Comparison of ENCODE assay signal across 1 cellular context in the genomic region with DNA sequence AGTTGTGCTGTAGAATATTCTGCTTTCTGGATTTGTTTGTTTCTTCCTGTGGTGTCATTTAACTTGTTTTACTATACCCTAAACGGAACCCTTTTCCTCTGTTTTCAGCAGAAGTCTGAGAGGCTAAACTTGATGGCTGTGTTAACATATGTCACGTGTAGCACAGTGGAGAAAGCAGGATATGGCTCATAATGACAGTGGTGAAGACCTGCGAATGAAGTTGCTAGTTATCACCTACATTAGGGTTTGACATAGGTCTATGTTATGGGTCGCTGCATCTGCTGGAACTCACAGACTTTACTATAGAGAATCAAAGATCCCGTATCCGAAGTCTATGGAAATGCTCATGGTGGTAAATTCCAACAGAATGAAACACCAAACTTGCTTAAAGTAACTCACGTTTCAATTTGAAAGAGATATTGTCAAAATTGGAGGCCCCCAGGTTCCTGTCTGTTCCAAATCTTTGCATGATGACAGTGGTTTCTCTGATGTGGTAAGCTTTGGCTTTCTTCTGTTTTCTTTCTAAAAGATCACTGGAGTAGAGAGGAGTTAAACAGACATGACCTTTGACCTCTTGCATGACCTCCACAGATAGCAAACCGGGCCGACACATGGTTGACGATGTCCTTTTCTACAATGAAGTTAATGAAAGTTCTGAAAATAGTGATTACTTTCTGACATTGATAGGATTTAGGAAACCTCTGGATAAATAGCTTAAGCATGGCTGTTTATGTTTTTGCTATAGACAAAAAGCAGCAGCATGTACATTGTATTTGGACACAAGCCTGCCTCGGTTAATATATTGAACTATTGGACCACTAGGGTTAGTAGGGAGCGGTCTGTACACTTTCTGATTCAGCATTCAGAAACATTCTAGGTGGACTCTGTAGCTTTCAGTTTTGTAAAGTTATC.
TF ChIP-seq lines count a peak whose summit lies in the region.

No MANE protein-coding gene starts in this region.

TF ChIP-seq in GM12878, 131 proteins besides CTCF, POLR2A, EP300 and RAD21 (continues in another document):
- TF ChIP-seq, protein P1, sequence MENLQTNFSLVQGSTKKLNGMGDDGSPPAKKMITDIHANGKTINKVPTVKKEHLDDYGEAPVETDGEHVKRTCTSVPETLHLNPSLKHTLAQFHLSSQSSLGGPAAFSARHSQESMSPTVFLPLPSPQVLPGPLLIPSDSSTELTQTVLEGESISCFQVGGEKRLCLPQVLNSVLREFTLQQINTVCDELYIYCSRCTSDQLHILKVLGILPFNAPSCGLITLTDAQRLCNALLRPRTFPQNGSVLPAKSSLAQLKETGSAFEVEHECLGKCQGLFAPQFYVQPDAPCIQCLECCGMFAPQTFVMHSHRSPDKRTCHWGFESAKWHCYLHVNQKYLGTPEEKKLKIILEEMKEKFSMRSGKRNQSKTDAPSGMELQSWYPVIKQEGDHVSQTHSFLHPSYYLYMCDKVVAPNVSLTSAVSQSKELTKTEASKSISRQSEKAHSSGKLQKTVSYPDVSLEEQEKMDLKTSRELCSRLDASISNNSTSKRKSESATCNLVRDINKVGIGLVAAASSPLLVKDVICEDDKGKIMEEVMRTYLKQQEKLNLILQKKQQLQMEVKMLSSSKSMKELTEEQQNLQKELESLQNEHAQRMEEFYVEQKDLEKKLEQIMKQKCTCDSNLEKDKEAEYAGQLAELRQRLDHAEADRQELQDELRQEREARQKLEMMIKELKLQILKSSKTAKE (IDR thresholded peaks at IDR 0.05; ENCODE audit: low read depth, poor library complexity, severe bottlenecking), result no peak
- TF ChIP-seq EED (IDR thresholded peaks at IDR 0.05; ENCODE audit: low read depth), result no peak
- TF ChIP-seq CREM (IDR thresholded peaks at IDR 0.05; ENCODE audit: low read depth), result no peak
- no peak for TF ChIP-seq HDAC2 (IDR thresholded peaks at IDR 0.05)
- peak; percentile 52 for TF ChIP-seq NR2C1 (IDR thresholded peaks at IDR 0.05)
- no peak for TF ChIP-seq ZNF24 (IDR thresholded peaks at IDR 0.05)
- peak; percentile 66 for TF ChIP-seq RUNX3 (IDR thresholded peaks at IDR 0.05; ENCODE audit: low read length)
- TF ChIP-seq MYC (IDR thresholded peaks at IDR 0.05; ENCODE audit: insufficient read depth, insufficient read length, insufficient replicate concordance, low read length, severe bottlenecking), result no peak
- no peak for TF ChIP-seq SIX5 (IDR thresholded peaks at IDR 0.05; ENCODE audit: low read depth, low read length, severe bottlenecking)
- TF ChIP-seq CBX3 (IDR thresholded peaks at IDR 0.05; ENCODE audit: borderline replicate concordance, low read depth), result no peak
- no peak for TF ChIP-seq POLR2AphosphoS2 (IDR thresholded peaks at IDR 0.05; ENCODE audit: low read depth, low read length)
- TF ChIP-seq TBL1XR1 (IDR thresholded peaks at IDR 0.05; ENCODE audit: low read depth, low read length), result no peak
- TF ChIP-seq PAX5 (IDR thresholded peaks at IDR 0.05; ENCODE audit: borderline replicate concordance, low read depth, low read length), result no peak
- TF ChIP-seq, protein P2, sequence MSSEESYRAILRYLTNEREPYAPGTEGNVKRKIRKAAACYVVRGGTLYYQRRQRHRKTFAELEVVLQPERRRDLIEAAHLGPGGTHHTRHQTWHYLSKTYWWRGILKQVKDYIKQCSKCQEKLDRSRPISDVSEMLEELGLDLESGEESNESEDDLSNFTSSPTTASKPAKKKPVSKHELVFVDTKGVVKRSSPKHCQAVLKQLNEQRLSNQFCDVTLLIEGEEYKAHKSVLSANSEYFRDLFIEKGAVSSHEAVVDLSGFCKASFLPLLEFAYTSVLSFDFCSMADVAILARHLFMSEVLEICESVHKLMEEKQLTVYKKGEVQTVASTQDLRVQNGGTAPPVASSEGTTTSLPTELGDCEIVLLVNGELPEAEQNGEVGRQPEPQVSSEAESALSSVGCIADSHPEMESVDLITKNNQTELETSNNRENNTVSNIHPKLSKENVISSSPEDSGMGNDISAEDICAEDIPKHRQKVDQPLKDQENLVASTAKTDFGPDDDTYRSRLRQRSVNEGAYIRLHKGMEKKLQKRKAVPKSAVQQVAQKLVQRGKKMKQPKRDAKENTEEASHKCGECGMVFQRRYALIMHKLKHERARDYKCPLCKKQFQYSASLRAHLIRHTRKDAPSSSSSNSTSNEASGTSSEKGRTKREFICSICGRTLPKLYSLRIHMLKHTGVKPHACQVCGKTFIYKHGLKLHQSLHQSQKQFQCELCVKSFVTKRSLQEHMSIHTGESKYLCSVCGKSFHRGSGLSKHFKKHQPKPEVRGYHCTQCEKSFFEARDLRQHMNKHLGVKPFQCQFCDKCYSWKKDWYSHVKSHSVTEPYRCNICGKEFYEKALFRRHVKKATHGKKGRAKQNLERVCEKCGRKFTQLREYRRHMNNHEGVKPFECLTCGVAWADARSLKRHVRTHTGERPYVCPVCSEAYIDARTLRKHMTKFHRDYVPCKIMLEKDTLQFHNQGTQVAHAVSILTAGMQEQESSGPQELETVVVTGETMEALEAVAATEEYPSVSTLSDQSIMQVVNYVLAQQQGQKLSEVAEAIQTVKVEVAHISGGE (CRISPR knock-in tag; IDR thresholded peaks at IDR 0.05), result no peak
- TF ChIP-seq, protein P3, sequence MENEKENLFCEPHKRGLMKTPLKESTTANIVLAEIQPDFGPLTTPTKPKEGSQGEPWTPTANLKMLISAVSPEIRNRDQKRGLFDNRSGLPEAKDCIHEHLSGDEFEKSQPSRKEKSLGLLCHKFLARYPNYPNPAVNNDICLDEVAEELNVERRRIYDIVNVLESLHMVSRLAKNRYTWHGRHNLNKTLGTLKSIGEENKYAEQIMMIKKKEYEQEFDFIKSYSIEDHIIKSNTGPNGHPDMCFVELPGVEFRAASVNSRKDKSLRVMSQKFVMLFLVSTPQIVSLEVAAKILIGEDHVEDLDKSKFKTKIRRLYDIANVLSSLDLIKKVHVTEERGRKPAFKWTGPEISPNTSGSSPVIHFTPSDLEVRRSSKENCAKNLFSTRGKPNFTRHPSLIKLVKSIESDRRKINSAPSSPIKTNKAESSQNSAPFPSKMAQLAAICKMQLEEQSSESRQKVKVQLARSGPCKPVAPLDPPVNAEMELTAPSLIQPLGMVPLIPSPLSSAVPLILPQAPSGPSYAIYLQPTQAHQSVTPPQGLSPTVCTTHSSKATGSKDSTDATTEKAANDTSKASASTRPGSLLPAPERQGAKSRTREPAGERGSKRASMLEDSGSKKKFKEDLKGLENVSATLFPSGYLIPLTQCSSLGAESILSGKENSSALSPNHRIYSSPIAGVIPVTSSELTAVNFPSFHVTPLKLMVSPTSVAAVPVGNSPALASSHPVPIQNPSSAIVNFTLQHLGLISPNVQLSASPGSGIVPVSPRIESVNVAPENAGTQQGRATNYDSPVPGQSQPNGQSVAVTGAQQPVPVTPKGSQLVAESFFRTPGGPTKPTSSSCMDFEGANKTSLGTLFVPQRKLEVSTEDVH (IDR thresholded peaks at IDR 0.05; ENCODE audit: low read depth, partially characterized antibody), result no peak
- TF ChIP-seq NFIC (IDR thresholded peaks at IDR 0.05; ENCODE audit: low read depth, low read length), result no peak
- TF ChIP-seq HDGF (IDR thresholded peaks at IDR 0.05), result no peak
- no peak for TF ChIP-seq MTA3 (IDR thresholded peaks at IDR 0.05; ENCODE audit: borderline replicate concordance, low read length)
- no peak for TF ChIP-seq SMARCA5 (IDR thresholded peaks at IDR 0.05)
- TF ChIP-seq, protein P4, sequence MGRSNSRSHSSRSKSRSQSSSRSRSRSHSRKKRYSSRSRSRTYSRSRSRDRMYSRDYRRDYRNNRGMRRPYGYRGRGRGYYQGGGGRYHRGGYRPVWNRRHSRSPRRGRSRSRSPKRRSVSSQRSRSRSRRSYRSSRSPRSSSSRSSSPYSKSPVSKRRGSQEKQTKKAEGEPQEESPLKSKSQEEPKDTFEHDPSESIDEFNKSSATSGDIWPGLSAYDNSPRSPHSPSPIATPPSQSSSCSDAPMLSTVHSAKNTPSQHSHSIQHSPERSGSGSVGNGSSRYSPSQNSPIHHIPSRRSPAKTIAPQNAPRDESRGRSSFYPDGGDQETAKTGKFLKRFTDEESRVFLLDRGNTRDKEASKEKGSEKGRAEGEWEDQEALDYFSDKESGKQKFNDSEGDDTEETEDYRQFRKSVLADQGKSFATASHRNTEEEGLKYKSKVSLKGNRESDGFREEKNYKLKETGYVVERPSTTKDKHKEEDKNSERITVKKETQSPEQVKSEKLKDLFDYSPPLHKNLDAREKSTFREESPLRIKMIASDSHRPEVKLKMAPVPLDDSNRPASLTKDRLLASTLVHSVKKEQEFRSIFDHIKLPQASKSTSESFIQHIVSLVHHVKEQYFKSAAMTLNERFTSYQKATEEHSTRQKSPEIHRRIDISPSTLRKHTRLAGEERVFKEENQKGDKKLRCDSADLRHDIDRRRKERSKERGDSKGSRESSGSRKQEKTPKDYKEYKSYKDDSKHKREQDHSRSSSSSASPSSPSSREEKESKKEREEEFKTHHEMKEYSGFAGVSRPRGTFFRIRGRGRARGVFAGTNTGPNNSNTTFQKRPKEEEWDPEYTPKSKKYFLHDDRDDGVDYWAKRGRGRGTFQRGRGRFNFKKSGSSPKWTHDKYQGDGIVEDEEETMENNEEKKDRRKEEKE (IDR thresholded peaks at IDR 0.05), result no peak
- TF ChIP-seq, protein P5, sequence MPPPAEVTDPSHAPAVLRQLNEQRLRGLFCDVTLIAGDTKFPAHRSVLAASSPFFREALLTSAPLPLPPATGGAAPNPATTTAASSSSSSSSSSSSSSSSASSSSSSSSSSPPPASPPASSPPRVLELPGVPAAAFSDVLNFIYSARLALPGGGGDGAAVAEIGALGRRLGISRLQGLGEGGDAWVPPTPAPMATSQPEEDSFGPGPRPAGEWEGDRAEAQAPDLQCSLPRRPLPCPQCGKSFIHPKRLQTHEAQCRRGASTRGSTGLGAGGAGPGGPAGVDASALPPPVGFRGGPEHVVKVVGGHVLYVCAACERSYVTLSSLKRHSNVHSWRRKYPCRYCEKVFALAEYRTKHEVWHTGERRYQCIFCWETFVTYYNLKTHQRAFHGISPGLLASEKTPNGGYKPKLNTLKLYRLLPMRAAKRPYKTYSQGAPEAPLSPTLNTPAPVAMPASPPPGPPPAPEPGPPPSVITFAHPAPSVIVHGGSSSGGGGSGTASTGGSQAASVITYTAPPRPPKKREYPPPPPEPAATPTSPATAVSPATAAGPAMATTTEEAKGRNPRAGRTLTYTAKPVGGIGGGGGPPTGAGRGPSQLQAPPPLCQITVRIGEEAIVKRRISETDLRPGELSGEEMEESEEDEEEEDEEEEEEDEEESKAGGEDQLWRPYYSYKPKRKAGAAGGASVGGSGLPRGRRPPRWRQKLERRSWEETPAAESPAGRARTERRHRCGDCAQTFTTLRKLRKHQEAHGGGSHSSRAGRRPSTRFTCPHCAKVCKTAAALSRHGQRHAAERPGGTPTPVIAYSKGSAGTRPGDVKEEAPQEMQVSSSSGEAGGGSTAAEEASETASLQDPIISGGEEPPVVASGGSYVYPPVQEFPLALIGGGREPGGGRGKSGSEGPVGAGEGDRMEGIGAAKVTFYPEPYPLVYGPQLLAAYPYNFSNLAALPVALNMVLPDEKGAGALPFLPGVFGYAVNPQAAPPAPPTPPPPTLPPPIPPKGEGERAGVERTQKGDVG (CRISPR knock-in tag; IDR thresholded peaks at IDR 0.05), result no peak
- no peak for TF ChIP-seq SREBF2 (IDR thresholded peaks at IDR 0.05; ENCODE audit: low read length)
- no peak for TF ChIP-seq ZNF384 (IDR thresholded peaks at IDR 0.05; ENCODE audit: borderline replicate concordance, low read depth, low read length)
- TF ChIP-seq CHD4 (IDR thresholded peaks at IDR 0.05), result no peak
- TF ChIP-seq, protein P6, sequence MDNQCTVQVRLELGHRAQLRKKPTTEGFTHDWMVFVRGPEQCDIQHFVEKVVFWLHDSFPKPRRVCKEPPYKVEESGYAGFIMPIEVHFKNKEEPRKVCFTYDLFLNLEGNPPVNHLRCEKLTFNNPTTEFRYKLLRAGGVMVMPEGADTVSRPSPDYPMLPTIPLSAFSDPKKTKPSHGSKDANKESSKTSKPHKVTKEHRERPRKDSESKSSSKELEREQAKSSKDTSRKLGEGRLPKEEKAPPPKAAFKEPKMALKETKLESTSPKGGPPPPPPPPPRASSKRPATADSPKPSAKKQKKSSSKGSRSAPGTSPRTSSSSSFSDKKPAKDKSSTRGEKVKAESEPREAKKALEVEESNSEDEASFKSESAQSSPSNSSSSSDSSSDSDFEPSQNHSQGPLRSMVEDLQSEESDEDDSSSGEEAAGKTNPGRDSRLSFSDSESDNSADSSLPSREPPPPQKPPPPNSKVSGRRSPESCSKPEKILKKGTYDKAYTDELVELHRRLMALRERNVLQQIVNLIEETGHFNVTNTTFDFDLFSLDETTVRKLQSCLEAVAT (IDR thresholded peaks at IDR 0.05), result no peak
- TF ChIP-seq, protein P7, sequence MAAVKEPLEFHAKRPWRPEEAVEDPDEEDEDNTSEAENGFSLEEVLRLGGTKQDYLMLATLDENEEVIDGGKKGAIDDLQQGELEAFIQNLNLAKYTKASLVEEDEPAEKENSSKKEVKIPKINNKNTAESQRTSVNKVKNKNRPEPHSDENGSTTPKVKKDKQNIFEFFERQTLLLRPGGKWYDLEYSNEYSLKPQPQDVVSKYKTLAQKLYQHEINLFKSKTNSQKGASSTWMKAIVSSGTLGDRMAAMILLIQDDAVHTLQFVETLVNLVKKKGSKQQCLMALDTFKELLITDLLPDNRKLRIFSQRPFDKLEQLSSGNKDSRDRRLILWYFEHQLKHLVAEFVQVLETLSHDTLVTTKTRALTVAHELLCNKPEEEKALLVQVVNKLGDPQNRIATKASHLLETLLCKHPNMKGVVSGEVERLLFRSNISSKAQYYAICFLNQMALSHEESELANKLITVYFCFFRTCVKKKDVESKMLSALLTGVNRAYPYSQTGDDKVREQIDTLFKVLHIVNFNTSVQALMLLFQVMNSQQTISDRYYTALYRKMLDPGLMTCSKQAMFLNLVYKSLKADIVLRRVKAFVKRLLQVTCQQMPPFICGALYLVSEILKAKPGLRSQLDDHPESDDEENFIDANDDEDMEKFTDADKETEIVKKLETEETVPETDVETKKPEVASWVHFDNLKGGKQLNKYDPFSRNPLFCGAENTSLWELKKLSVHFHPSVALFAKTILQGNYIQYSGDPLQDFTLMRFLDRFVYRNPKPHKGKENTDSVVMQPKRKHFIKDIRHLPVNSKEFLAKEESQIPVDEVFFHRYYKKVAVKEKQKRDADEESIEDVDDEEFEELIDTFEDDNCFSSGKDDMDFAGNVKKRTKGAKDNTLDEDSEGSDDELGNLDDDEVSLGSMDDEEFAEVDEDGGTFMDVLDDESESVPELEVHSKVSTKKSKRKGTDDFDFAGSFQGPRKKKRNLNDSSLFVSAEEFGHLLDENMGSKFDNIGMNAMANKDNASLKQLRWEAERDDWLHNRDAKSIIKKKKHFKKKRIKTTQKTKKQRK (IDR thresholded peaks at IDR 0.05; ENCODE audit: low read depth, low read length), result no peak
- TF ChIP-seq TCF12 (IDR thresholded peaks at IDR 0.05; ENCODE audit: low read depth, low read length), result no peak
- TF ChIP-seq PAX8 (IDR thresholded peaks at IDR 0.05), result no peak
- TF ChIP-seq, protein P8, sequence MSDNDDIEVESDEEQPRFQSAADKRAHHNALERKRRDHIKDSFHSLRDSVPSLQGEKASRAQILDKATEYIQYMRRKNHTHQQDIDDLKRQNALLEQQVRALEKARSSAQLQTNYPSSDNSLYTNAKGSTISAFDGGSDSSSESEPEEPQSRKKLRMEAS (IDR thresholded peaks at IDR 0.05; ENCODE audit: low read depth, low read length), result no peak
- peak in 1 of 2 experiments; percentile 34; a peak in 1 of 4 replicates for TF ChIP-seq BHLHE40 (IDR thresholded peaks at IDR 0.05; ENCODE audit: borderline replicate concordance in 1 of 2, low read depth in 2 of 2, low read length in 1 of 2)
- no peak for TF ChIP-seq ZZZ3 (IDR thresholded peaks at IDR 0.05; ENCODE audit: control insufficient read depth, insufficient read length, low read depth)
- no peak for TF ChIP-seq DPF2 (IDR thresholded peaks at IDR 0.05)
- peak; percentile 61 for TF ChIP-seq NR2F1 (conservative IDR thresholded peaks at IDR 0.05)
- TF ChIP-seq POU2F2 (IDR thresholded peaks at IDR 0.05; ENCODE audit: borderline replicate concordance, low read depth, low read length), result no peak
